8 cellular contexts compared by ENCODE assay signal in genomic region chr5:63837437-63837836, GRCh38.
"Had no signal": no experiment of that assay in that cellular context is flagged by ENCODE, and none has a peak within 500 bp of the region (broad histone marks: within the 10 kb centered on the region; RNA-seq: fewer than 3 reads in every experiment).

No MANE protein-coding gene starts in this region.

- H3K36me3 ChIP-seq: HAP-1 had no signal

- H3K9ac ChIP-seq: GM23248 had no signal

- H3K27ac Mint-ChIP-seq: GM23338, HFFc6 had no signal

- H3K9me3 Mint-ChIP-seq: GM23338 had no signal

- H3K27ac ChIP-seq: GM23248 had no signal

- H3K4me1 ChIP-seq: HAP-1 had no signal

- H3K9me3 ChIP-seq: HAP-1 had no signal

- H3K4me3 Mint-ChIP-seq: GM23338, HFFc6 had no signal

- H3K4me3 ChIP-seq: GM23248, GM23338, HAP-1 had no signal

- DNase-seq: GM23248, GOT3, H7, HCEC 1CT, HFFc6 had no signal

- H2AFZ ChIP-seq: GM23248, GM23338 had no signal

- H3K4me1 Mint-ChIP-seq: GM23338 had no signal

- H3K4me2 ChIP-seq: GM23338 had no signal

- ATAC-seq: GM23338, HCT116 had no signal
